In genomic region chr9:112048924-112049785, GRCh38 we compare ENCODE assay signal across 10 cellular contexts.
A peak's percentile ranks its signal among the peaks of the same experiment; 100 is the strongest.
DNase-seq lines count a peak whose midpoint lies in the region; TF ChIP-seq lines count a peak whose summit lies in the region.
"Had no signal": no experiment of that assay in that cellular context is flagged by ENCODE, and none has a peak within 500 bp of the region (broad histone marks: within the 10 kb centered on the region; RNA-seq: fewer than 3 reads in every experiment).

No MANE protein-coding gene starts in this region.

- no peaks in the 10 kb centered on the region for H3K9me3 ChIP-seq in Peyer's patch
- no peaks in the 10 kb centered on the region for H3K9me3 ChIP-seq in prostate gland

- H3K9me3 Mint-ChIP-seq in Calu3 (ENCODE audit: low read depth, unreplicated experiment) = peaks cover 8% of the 10 kb centered on the region

- H3K36me3 Mint-ChIP-seq in Calu3 (ENCODE audit: insufficient read depth, unreplicated experiment) = no peaks in the 10 kb centered on the region

- no peak overlapping the region for H3K4me3 Mint-ChIP-seq in Calu3 (ENCODE audit: low read depth, unreplicated experiment)

- peak overlapping the region in 3 of 4 donors; percentile 13 to 66 (median 66) for H3K27ac ChIP-seq in Peyer's patch
- H3K27ac ChIP-seq in prostate gland = no peak overlapping the region

- intact Hi-C loops in Calu3 (cut with micrococcal nuclease; ENCODE audit: unreplicated experiment) (no loop called here), prostate gland (cut with DNase I) (no loop called here)

- H3K27me3 ChIP-seq in Peyer's patch (no peaks in the 10 kb centered on the region), prostate gland (replicated peaks; ENCODE audit: insufficient read depth) (no peaks in the 10 kb centered on the region)
- H3K27me3 ChIP-seq: dorsolateral prefrontal cortex had no signal

- H3K4me3 ChIP-seq in Peyer's patch (no peak overlapping the region), fibroblast of the aortic adventitia (ENCODE audit: low read depth, low read length) (peak overlapping the region; percentile 4), prostate gland (no peak overlapping the region)
- H3K4me3 ChIP-seq: dorsolateral prefrontal cortex had no signal

- H3K4me1 Mint-ChIP-seq in Calu3 (ENCODE audit: low read depth, unreplicated experiment) = peaks cover 33% of the 10 kb centered on the region

- CTCF ChIA-PET in Calu3 (lab: Charles Lee) = no interaction called here

- WGBS in prostate gland = 42% methylated on average over 11 of the region's 11 CpGs

- TF ChIP-seq POLR2A in Peyer's patch (IDR thresholded peaks at IDR 0.05) (no peak), prostate gland (IDR thresholded peaks at IDR 0.05) (no peak)

- peak overlapping the region; percentile 56 for H3K27ac Mint-ChIP-seq in Calu3 (ENCODE audit: unreplicated experiment)

- BruUV-seq in Calu3 (replicated peaks; lab: Mats Ljungman, UMichigan) = no TSS peak

- peaks cover 0 to 28% (median 3%) of the 10 kb centered on the region in 4 donors for H3K4me1 ChIP-seq in Peyer's patch
- H3K4me1 ChIP-seq in prostate gland (replicated peaks) = no peaks in the 10 kb centered on the region

- DNase-seq in Calu3 (no peak), Peyer's patch (peak in 1 of 3 donors; percentile 73), fibroblast of the aortic adventitia (ENCODE audit: low read depth) (peak; percentile 94), putamen (ENCODE audit: low spot score) (peak; percentile 20), prostate gland (ENCODE audit: low spot score) (no peak), UCSD-AML1 (lab: John Stamatoyannopoulos, UW; ENCODE audit: unreplicated experiment) (no peak), NCI-H2107 treated with DMSO at 0.1 percent for 48 hours (lab: John Stamatoyannopoulos, UW; ENCODE audit: unreplicated experiment) (no peak), HK-2 (ENCODE audit: unreplicated experiment) (no peak)
- DNase-seq: activated T-cell treated with anti-CD3 and anti-CD28 coated beads, Interleukin-2, amount 50 U/mL, for 48 hours; dorsolateral prefrontal cortex had no signal

- H3K27me3 Mint-ChIP-seq in Calu3 (ENCODE audit: unreplicated experiment) = no peaks in the 10 kb centered on the region

- TF ChIP-seq CTCF in Calu3 (IDR thresholded peaks at IDR 0.05; ENCODE audit: unreplicated experiment) (no peak), Peyer's patch (IDR thresholded peaks at IDR 0.05) (no peak), fibroblast of the aortic adventitia (IDR thresholded peaks at IDR 0.05; ENCODE audit: insufficient read depth, low read length) (no peak), prostate gland (IDR thresholded peaks at IDR 0.05) (no peak)

- H3K36me3 ChIP-seq in Peyer's patch = no peaks in the 10 kb centered on the region
- no peaks in the 10 kb centered on the region for H3K36me3 ChIP-seq in prostate gland

Comparison
In these comparisons a context has a peak if more than half of its experiments do, and no peak if none do; other contexts are left out.
1. DNase-seq: peak in fibroblast of the aortic adventitia (single experiment) and putamen (single experiment); none in Calu3 (single experiment), prostate gland (single experiment), UCSD-AML1 (single experiment), NCI-H2107 treated with DMSO at 0.1 percent for 48 hours (single experiment) and HK-2 (single experiment).
2. H3K27ac ChIP-seq: peak in Peyer's patch (3 of 4); none in prostate gland (0 of 2).